In genomic region chr5:95861858-95862561, GRCh38 we compare ENCODE assay signal across 10 cellular contexts. TPM values are rescaled to one million over a fixed set of nuclear protein-coding genes. Genes with fewer than 3 reads are reported as not detected.
A peak's percentile ranks its signal among the peaks of the same experiment; 100 is the strongest.
DNase-seq lines count a peak whose midpoint lies in the region; ATAC-seq and TF ChIP-seq lines count a peak whose summit lies in the region.
"Had no signal": no experiment of that assay in that cellular context is flagged by ENCODE, and none has a peak within 500 bp of the region (broad histone marks: within the 10 kb centered on the region; RNA-seq: fewer than 3 reads in every experiment).

No MANE protein-coding gene starts in this region.

- H3K36me3 ChIP-seq in ascending aorta (no peaks in the 10 kb centered on the region), mesenchymal stem cell (ENCODE audit: control insufficient read depth in 1 of 2, insufficient read depth in 2 of 2, low read depth in 1 of 2, low read length in 2 of 2) (no peaks in the 10 kb centered on the region)

- no peak overlapping the region for H2AFZ ChIP-seq in mesenchymal stem cell (ENCODE audit: low read depth, low read length)

- WGBS in mesenchymal stem cell: 40% methylated on average over 7 of the region's 8 CpGs

- no peak overlapping the region for H2AK5ac ChIP-seq in mesenchymal stem cell (ENCODE audit: low read length, severe bottlenecking)

- no peak overlapping the region for H3K27ac Mint-ChIP-seq in WTC11

- H3K27me3 ChIP-seq in ascending aorta (no peaks in the 10 kb centered on the region), mesenchymal stem cell (ENCODE audit: control insufficient read depth in 1 of 2, insufficient read depth in 1 of 2, low read length in 2 of 2) (no peaks in the 10 kb centered on the region)

- no peak overlapping the region for H4K91ac ChIP-seq in mesenchymal stem cell (ENCODE audit: low read length)

- no peak for TF ChIP-seq CTCF in ascending aorta (IDR thresholded peaks at IDR 0.05)
- no peak for TF ChIP-seq CTCF in WTC11 (IDR thresholded peaks at IDR 0.05)

- no peak overlapping the region for H4K8ac ChIP-seq in mesenchymal stem cell (ENCODE audit: low read length)

- H3K9me3 ChIP-seq in ascending aorta (no peaks in the 10 kb centered on the region), mesenchymal stem cell (ENCODE audit: control insufficient read depth, low read length) (no peaks in the 10 kb centered on the region)

- H3K27ac ChIP-seq in ascending aorta (peak overlapping the region; percentile 73 to 96), mesenchymal stem cell (ENCODE audit: low read length, poor library complexity, severe bottlenecking) (peak overlapping the region; percentile 63)

- no peak overlapping the region for H2BK15ac ChIP-seq in mesenchymal stem cell (ENCODE audit: low read depth, poor library complexity, severe bottlenecking)

- H3K9ac ChIP-seq in mesenchymal stem cell (ENCODE audit: low read length): peak overlapping the region; percentile 74

- peak overlapping the region in 1 of 2 experiments; percentile 71 for H3K4ac ChIP-seq in mesenchymal stem cell (ENCODE audit: low read depth in 1 of 2, low read length in 2 of 2)

- intact Hi-C loops in ascending aorta (cut with DNase I): no loop called here
- intact Hi-C loops in left colon (cut with DNase I, micrococcal nuclease): loop anchor here in 1 of 2 donors (5.0 kb wide), 1 partner anchor 95 kb away; no protein-coding TSS in a partner anchor

- H3K18ac ChIP-seq in mesenchymal stem cell (ENCODE audit: low read depth in 1 of 2, low read length in 2 of 2): peak overlapping the region; percentile 40 to 58

- peaks cover 27 to 48% of the 10 kb centered on the region in 2 donors for H3K4me1 ChIP-seq in ascending aorta
- peaks cover 19% of the 10 kb centered on the region for H3K4me1 ChIP-seq in mesenchymal stem cell (ENCODE audit: control insufficient read depth, insufficient read depth, low read depth, low read length)

- H3K27me3 Mint-ChIP-seq in WTC11 (ENCODE audit: low read depth): peaks cover 8% of the 10 kb centered on the region

- no peak overlapping the region for H3K14ac ChIP-seq in mesenchymal stem cell (ENCODE audit: low read length in 2 of 2)

- H3K9me3 Mint-ChIP-seq in WTC11: no peaks in the 10 kb centered on the region

- H3K36me3 Mint-ChIP-seq in WTC11: no peaks in the 10 kb centered on the region

- POLR2A ChIA-PET in WTC11 (lab: Charles Lee): no interaction called here

- no peaks in the 10 kb centered on the region for H3K79me1 ChIP-seq in mesenchymal stem cell (replicated peaks; ENCODE audit: low read length, poor library complexity, severe bottlenecking)

- H3K4me3 Mint-ChIP-seq in WTC11: no peak overlapping the region

- H2BK5ac ChIP-seq in mesenchymal stem cell (ENCODE audit: low read depth, low read length, poor library complexity, severe bottlenecking): no peak overlapping the region

- CTCF ChIA-PET in WTC11 (lab: Charles Lee): interaction anchor here (1.1 kb wide), 1 partner anchor 11 kb away, joined by 3 read pairs; no protein-coding TSS in a partner anchor

- no peak for ATAC-seq in left colon
- no peak for ATAC-seq in HG03175 (IDR thresholded peaks at IDR 0.05; ENCODE audit: unreplicated experiment)
- ATAC-seq in WTC11: no peak

- H3K23ac ChIP-seq in mesenchymal stem cell (ENCODE audit: low read length in 2 of 2): no peak overlapping the region

- peak in 2 of 3 donors; percentile 25 to 31 for DNase-seq in stimulated activated CD4-positive, alpha-beta T cell treated with anti-CD3 and anti-CD28 coated beads, Interleukin-12 subunit alpha, Interleukin-12 subunit beta, amount 100 ng/mL, for 48 hours (ENCODE audit: low read depth in 2 of 3, low spot score in 1 of 3)
- DNase-seq in stimulated activated CD4-positive, alpha-beta T cell treated with anti-CD3 and anti-CD28 coated beads, Interleukin-2, amount 100 ng/mL, for 48 hours: no peak
- DNase-seq in ascending aorta (ENCODE audit: low spot score in 2 of 2) (no peak), mesenchymal stem cell (peak; percentile 86), left colon (no peak), NCI-H2107 treated with DMSO at 0.1 percent for 48 hours (lab: John Stamatoyannopoulos, UW; ENCODE audit: unreplicated experiment) (no peak), WTC11 (ENCODE audit: low spot score) (no peak)
- DNase-seq: activated CD4-positive, CD25-positive, alpha-beta regulatory T cell; DND-41 had no signal

- H3K4me3 ChIP-seq in ascending aorta (no peak overlapping the region), mesenchymal stem cell (ENCODE audit: insufficient read depth in 1 of 2, low read depth in 1 of 2, low read length in 2 of 2) (no peak overlapping the region)

- no peak overlapping the region for H2BK120ac ChIP-seq in mesenchymal stem cell (ENCODE audit: low read depth, low read length)

- peaks cover 31% of the 10 kb centered on the region for H3K4me1 Mint-ChIP-seq in WTC11

- H3K4me2 ChIP-seq in mesenchymal stem cell (ENCODE audit: low read length, poor library complexity, severe bottlenecking): no peak overlapping the region

- peak overlapping the region; percentile 10 to 29 for H2BK12ac ChIP-seq in mesenchymal stem cell (ENCODE audit: low read length in 2 of 2)

TF ChIP-seq in WTC11, 78 proteins besides CTCF, POLR2A, EP300 and RAD21 (continues in another document):
- TF ChIP-seq GTF2I (CRISPR knock-in tag; conservative IDR thresholded peaks at IDR 0.05) (no peak), CREB1 (CRISPR knock-in tag; IDR thresholded peaks at IDR 0.05) (no peak), ZNF263 (CRISPR knock-in tag; IDR thresholded peaks at IDR 0.05; ENCODE audit: low read depth) (no peak), ZNF232 (CRISPR knock-in tag; IDR thresholded peaks at IDR 0.05) (no peak), PRDM15 (CRISPR knock-in tag; IDR thresholded peaks at IDR 0.05) (no peak), FOXJ3 (CRISPR knock-in tag; IDR thresholded peaks at IDR 0.05; ENCODE audit: borderline replicate concordance) (no peak), ZBTB43 (CRISPR knock-in tag; IDR thresholded peaks at IDR 0.05) (no peak), ZNF219 (CRISPR knock-in tag; IDR thresholded peaks at IDR 0.05; ENCODE audit: borderline replicate concordance) (no peak), ZBTB21 (CRISPR knock-in tag; IDR thresholded peaks at IDR 0.05; ENCODE audit: borderline replicate concordance) (no peak), SMAD4 (CRISPR knock-in tag; IDR thresholded peaks at IDR 0.05) (no peak)
- TF ChIP-seq, protein P1, sequence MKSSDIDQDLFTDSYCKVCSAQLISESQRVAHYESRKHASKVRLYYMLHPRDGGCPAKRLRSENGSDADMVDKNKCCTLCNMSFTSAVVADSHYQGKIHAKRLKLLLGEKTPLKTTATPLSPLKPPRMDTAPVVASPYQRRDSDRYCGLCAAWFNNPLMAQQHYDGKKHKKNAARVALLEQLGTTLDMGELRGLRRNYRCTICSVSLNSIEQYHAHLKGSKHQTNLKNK (CRISPR knock-in tag; IDR thresholded peaks at IDR 0.05): no peak

RNA-seq across cellular contexts. Expression of gene GLRX, which starts 39.5 kb away (rescaled TPM):
- 18.5 TPM for total RNA-seq in ascending aorta
- 137 TPM for polyA plus RNA-seq in mesenchymal stem cell (2013, experiment 1 of 2)
- polyA plus RNA-seq in mesenchymal stem cell (2013, experiment 2 of 2): 143 TPM
- 10 to 100 TPM; 82.4 to 91.9 TPM for total RNA-seq in left colon
- 15.9 to 21.0 TPM (median 19.2 TPM) in 3 replicates for total RNA-seq in WTC11 (2021)

Comparison
In these comparisons a context has a peak if more than half of its experiments do, and no peak if none do; other contexts are left out.
1. DNase-seq: peak in stimulated activated CD4-positive, alpha-beta T cell treated with anti-CD3 and anti-CD28 coated beads, Interleukin-12 subunit alpha, Interleukin-12 subunit beta, amount 100 ng/mL, for 48 hours (2 of 3) and mesenchymal stem cell (single experiment); none in stimulated activated CD4-positive, alpha-beta T cell treated with anti-CD3 and anti-CD28 coated beads, Interleukin-2, amount 100 ng/mL, for 48 hours (0 of 2), ascending aorta (0 of 2), left colon (0 of 2), NCI-H2107 treated with DMSO at 0.1 percent for 48 hours (single experiment) and WTC11 (single experiment).